In genomic region chr17:47239663-47240374, GRCh38 we compare ENCODE assay signal across 1 cellular context.
TF ChIP-seq lines count a peak whose summit lies in the region.

No MANE protein-coding gene starts in this region.

TF ChIP-seq in WTC11, 78 proteins besides CTCF, POLR2A, EP300 and RAD21 (continued from another document):
- TF ChIP-seq, protein P1, sequence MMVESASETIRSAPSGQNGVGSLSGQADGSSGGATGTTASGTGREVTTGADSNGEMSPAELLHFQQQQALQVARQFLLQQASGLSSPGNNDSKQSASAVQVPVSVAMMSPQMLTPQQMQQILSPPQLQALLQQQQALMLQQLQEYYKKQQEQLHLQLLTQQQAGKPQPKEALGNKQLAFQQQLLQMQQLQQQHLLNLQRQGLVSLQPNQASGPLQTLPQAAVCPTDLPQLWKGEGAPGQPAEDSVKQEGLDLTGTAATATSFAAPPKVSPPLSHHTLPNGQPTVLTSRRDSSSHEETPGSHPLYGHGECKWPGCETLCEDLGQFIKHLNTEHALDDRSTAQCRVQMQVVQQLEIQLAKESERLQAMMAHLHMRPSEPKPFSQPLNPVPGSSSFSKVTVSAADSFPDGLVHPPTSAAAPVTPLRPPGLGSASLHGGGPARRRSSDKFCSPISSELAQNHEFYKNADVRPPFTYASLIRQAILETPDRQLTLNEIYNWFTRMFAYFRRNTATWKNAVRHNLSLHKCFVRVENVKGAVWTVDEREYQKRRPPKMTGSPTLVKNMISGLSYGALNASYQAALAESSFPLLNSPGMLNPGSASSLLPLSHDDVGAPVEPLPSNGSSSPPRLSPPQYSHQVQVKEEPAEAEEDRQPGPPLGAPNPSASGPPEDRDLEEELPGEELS (CRISPR knock-in tag; IDR thresholded peaks at IDR 0.05) = no peak
TF ChIP-seq in WTC11: peak in this region for 0.
